In the genomic region with DNA sequence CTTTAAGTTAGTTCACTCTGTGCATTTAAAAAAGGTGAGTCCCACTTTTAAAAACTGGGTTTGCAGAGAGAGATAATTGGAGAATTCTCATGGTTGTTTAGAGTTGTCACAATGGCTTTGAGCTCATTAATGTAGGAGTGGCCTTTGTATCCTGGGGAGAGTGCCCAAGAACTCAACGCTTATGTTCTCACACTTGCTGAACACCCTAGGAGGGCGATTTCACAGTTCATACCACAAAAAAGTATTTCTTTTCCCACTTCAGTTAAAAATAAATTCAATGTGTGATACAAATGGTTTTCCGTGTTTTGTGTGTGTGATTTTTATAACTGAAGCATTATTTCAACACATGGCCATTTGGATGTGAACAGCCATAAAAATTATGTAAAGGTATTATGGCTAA, we compare ENCODE assay signal across 24 cellular contexts. TPM values are rescaled to one million over a fixed set of nuclear protein-coding genes. Genes with fewer than 3 reads are reported as not detected.
"Had no signal": no experiment of that assay in that cellular context is flagged by ENCODE, and none has a peak within 500 bp of the region (broad histone marks: within the 10 kb centered on the region; RNA-seq: fewer than 3 reads in every experiment).

No MANE protein-coding gene starts in this region.

- H3K27ac ChIP-seq: SJSA1 had no signal

- H3K9me3 ChIP-seq: MG63, SJSA1, SK-N-SH had no signal

- DNase-seq: IMR-90, Karpas-422, KG1, MG63, NCI-H1092, NCI-H1105 treated with DMSO at 0.1 percent for 48 hours, NCI-H1417 treated with DMSO at 0.1 percent for 48 hours, NCI-H146, NCI-H1694 treated with DMSO at 0.1 percent for 48 hours, NCI-H1930, NCI-H2081, NCI-H2107, NCI-H2227 treated with DMSO at 0.1 percent for 48 hours, NCI-H524, NCI-H526 treated with DMSO at 0.1 percent for 48 hours, NCI-H748 treated with DMSO at 0.1 percent for 48 hours, Right ventricle myocardium superior, RPMI8226, SIG-M5, SK-N-SH had no signal

- H3K4me3 ChIP-seq: MG63, SJSA1 had no signal

- H3K36me3 ChIP-seq: MG63, SJSA1 had no signal

- H3K4me1 ChIP-seq: SJSA1 had no signal

- H3K27me3 ChIP-seq: MG63, SJSA1 had no signal

- ATAC-seq: HepG2 had no signal

RNA-seq across cellular contexts. Expression of gene EMCN, which starts 8.4 kb away (rescaled TPM):
- total RNA-seq: HepG2, HT1080, IMR-90, NCI-H460, SJSA1 had no signal
